Comparison of ENCODE assay signal across 11 cellular contexts in the genomic region with DNA sequence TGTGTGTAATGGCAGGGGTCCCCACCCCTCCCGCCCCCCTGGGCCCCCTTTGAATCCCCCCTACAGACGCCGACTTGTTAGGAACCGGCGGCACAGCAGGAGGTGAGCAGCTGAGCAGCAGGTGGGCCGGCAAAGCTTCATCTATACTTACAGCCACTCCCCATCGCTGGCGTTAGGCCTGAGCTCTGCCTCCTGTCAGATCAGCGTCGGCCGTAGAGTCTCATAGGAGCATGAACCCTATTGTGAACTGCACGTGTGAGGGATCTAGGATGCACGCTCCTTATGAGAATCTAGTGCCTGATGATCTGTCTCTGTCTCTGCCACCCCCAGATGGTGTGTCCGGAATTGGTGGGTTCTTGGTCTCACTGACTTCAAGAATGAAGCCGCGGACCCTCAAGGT. TPM values are rescaled to one million over a fixed set of nuclear protein-coding genes. Genes with fewer than 3 reads are reported as not detected.
A peak's percentile ranks its signal among the peaks of the same experiment; 100 is the strongest.
DNase-seq lines count a peak whose midpoint lies in the region; ATAC-seq and TF ChIP-seq lines count a peak whose summit lies in the region.
"Had no signal": no experiment of that assay in that cellular context is flagged by ENCODE, and none has a peak within 500 bp of the region (broad histone marks: within the 10 kb centered on the region; RNA-seq: fewer than 3 reads in every experiment).

No MANE protein-coding gene starts in this region.

- DNase-seq in A172 (ENCODE audit: low spot score): peak; percentile 33
- DNase-seq in DMS153 (lab: John Stamatoyannopoulos, UW): peak; percentile 56
- DNase-seq in OCI-M1 (lab: John Stamatoyannopoulos, UW): peak; percentile 55
- DNase-seq in epithelial cell of esophagus (ENCODE audit: low read depth): peak; percentile 29
- DNase-seq in GOT3 (lab: John Stamatoyannopoulos, UW): no peak
- DNase-seq: NCI-H187 treated with DMSO at 0.1 percent for 48 hours; stimulated activated CD4-positive, alpha-beta T cell treated with anti-CD3 and anti-CD28 coated beads, Interleukin-4, amount 100 ng/mL, for 4 hours; trophoblast cell had no signal

- ATAC-seq in GM21786 (IDR thresholded peaks at IDR 0.05; ENCODE audit: unreplicated experiment) (no peak), GM21367 (IDR thresholded peaks at IDR 0.05; ENCODE audit: unreplicated experiment) (no peak), GM18873 (IDR thresholded peaks at IDR 0.05; ENCODE audit: low FRiP score, unreplicated experiment) (no peak)

- H3K4me3 ChIP-seq in epithelial cell of esophagus (ENCODE audit: low read length): no peak overlapping the region

- no peak for TF ChIP-seq CTCF in epithelial cell of esophagus (IDR thresholded peaks at IDR 0.05; ENCODE audit: insufficient read depth, low read depth, low read length, missing control alignments)

RNA-seq across cellular contexts. Expression of gene VPS26C, which starts 14.9 kb away (rescaled TPM):
- total RNA-seq in A172 (2014; rRNA removed; shearing (Covaris generic)): 68.1 and 93.2 TPM in 2 replicates
